20 cellular contexts compared by ENCODE assay signal in the genomic region with DNA sequence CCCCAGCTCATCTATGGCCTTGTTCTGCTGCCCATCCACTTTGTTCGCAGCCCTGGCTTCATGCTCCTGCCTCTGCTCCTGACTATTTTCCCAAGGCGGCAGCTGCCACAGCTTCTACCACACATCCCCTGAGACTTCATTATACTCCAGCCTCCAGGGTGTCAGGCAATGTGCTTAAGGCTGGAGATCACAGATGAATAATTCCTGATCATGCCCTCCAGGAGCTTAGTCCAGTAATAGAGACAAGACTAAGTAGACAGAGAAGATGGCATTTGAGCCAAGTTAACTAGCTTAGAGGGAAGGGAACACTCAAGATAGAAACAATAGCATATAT. TPM values are rescaled to one million over a fixed set of nuclear protein-coding genes. Genes with fewer than 3 reads are reported as not detected.
A peak's percentile ranks its signal among the peaks of the same experiment; 100 is the strongest.
DNase-seq lines count a peak whose midpoint lies in the region; ATAC-seq and TF ChIP-seq lines count a peak whose summit lies in the region.
"Had no signal": no experiment of that assay in that cellular context is flagged by ENCODE, and none has a peak within 500 bp of the region (broad histone marks: within the 10 kb centered on the region; RNA-seq: fewer than 3 reads in every experiment).

No MANE protein-coding gene starts in this region.

- H3K36me3 Mint-ChIP-seq in activated CD4-positive, alpha-beta T cell treated with anti-CD3 and anti-CD28 coated beads, Interleukin-2, amount 10 ng/mL, durations not matched to agents 24 days and 14 days (ENCODE audit: low read depth) = peaks cover 86% of the 10 kb centered on the region
- peaks cover 100% of the 10 kb centered on the region for H3K36me3 Mint-ChIP-seq in activated T-helper 17 cell treated with anti-CD3 and anti-CD28 coated beads, Interleukin-2, amount 50 U/mL, for 72 hours (ENCODE audit: low read depth)

- no peaks in the 10 kb centered on the region for H3K27me3 ChIP-seq in neuronal stem cell (ENCODE audit: control insufficient read depth in 3 of 3, insufficient read depth in 3 of 3, low read depth in 1 of 3, low read length in 3 of 3)
- no peaks in the 10 kb centered on the region for H3K27me3 ChIP-seq in right lobe of liver
- H3K27me3 ChIP-seq: body of pancreas, gastroesophageal sphincter, stomach had no signal

- H3K9me3 Mint-ChIP-seq in activated CD4-positive, alpha-beta T cell treated with anti-CD3 and anti-CD28 coated beads, Interleukin-2, amount 10 ng/mL, durations not matched to agents 24 days and 14 days = no peaks in the 10 kb centered on the region
- no peaks in the 10 kb centered on the region for H3K9me3 Mint-ChIP-seq in activated T-helper 17 cell treated with anti-CD3 and anti-CD28 coated beads, Interleukin-2, amount 50 U/mL, for 72 hours

- H2BK120ac ChIP-seq in neuronal stem cell (ENCODE audit: low read depth, low read length) = no peak overlapping the region

- TF ChIP-seq CTCF in right lobe of liver (IDR thresholded peaks at IDR 0.05) = no peak

- no CpG with 5 or more reads among the region's 2 CpGs for WGBS in neuronal stem cell (ENCODE audit: extremely low coverage in 2 of 2, insufficient read length in 2 of 2, insufficient replicate concordance in 1 of 2), 2 donors
- 100% methylated on average over 2 of the region's 2 CpGs for WGBS in right lobe of liver (ENCODE audit: insufficient coverage, low coverage, low lambda C conversion rate, missing lambda C conversion rate)

- no peaks in the 10 kb centered on the region for H3K27me3 Mint-ChIP-seq in activated CD4-positive, alpha-beta T cell treated with anti-CD3 and anti-CD28 coated beads, Interleukin-2, amount 10 ng/mL, durations not matched to agents 24 days and 14 days
- H3K27me3 Mint-ChIP-seq in activated T-helper 17 cell treated with anti-CD3 and anti-CD28 coated beads, Interleukin-2, amount 50 U/mL, for 72 hours = no peaks in the 10 kb centered on the region
- H3K27me3 Mint-ChIP-seq: progenitor cell of endocrine pancreas had no signal

- H3K36me3 ChIP-seq in neuronal stem cell (replicated peaks in 1 of 2; ENCODE audit: control insufficient read depth in 2 of 2, insufficient read depth in 2 of 2, low read length in 2 of 2) = peaks cover 25 to 49% of the 10 kb centered on the region in 2 donors
- peaks cover 0 to 87% (median 30%) of the 10 kb centered on the region in 4 donors for H3K36me3 ChIP-seq in right lobe of liver

- H2BK12ac ChIP-seq in neuronal stem cell (ENCODE audit: low read length) = no peak overlapping the region

- TF ChIP-seq POLR2A in right lobe of liver (IDR thresholded peaks at IDR 0.05) = no peak

- ATAC-seq in activated T-helper 17 cell treated with anti-CD3 and anti-CD28 coated beads, Interleukin-2, amount 50 U/mL, for 72 hours (replicated peaks) = no peak
- ATAC-seq in HG02884 (IDR thresholded peaks at IDR 0.05; ENCODE audit: unreplicated experiment) = no peak
- ATAC-seq in right lobe of liver = no peak
- ATAC-seq: body of pancreas, gastroesophageal sphincter had no signal

- no peak overlapping the region for H3K4me2 ChIP-seq in neuronal stem cell (ENCODE audit: insufficient read depth, low read length, poor library complexity, severe bottlenecking)
- H3K4me2 ChIP-seq: A549 had no signal

- DNase-seq in activated CD4-positive, alpha-beta T cell treated with anti-CD3 and anti-CD28 coated beads, Interleukin-2, amount 10 ng/mL, durations not matched to agents 24 days and 14 days = no peak
- no peak for DNase-seq in activated CD4-positive, alpha-beta T cell treated with anti-CD3 and anti-CD28 coated beads for 4 hours
- peak; percentile 31 for DNase-seq in LHCN-M2 (ENCODE audit: low read depth)
- DNase-seq in neuronal stem cell (ENCODE audit: low spot score) = no peak
- no peak for DNase-seq in activated effector memory CD4-positive, alpha-beta T cell treated with Interleukin-2 at 50 U/mL for 16 hours
- DNase-seq in right lobe of liver = no peak
- DNase-seq: activated CD4-positive, alpha-beta T cell treated with anti-CD3 and anti-CD28 coated beads for 48 hours; body of pancreas; KBM-7; NCI-H1105 treated with DMSO at 0.1 percent for 48 hours; NCI-H345; stimulated activated CD4-positive, alpha-beta T cell treated with anti-CD3 and anti-CD28 coated beads, Interleukin-12 subunit alpha, Interleukin-12 subunit beta, amount 100 ng/mL, for 4 hours; stomach had no signal

- H4K91ac ChIP-seq in neuronal stem cell (ENCODE audit: low read depth, low read length, poor library complexity) = no peak overlapping the region

- no peak overlapping the region for H2BK15ac ChIP-seq in neuronal stem cell (ENCODE audit: low read length)

- H3K4me3 Mint-ChIP-seq in activated CD4-positive, alpha-beta T cell treated with anti-CD3 and anti-CD28 coated beads, Interleukin-2, amount 10 ng/mL, durations not matched to agents 24 days and 14 days = peak overlapping the region; percentile 2
- H3K4me3 Mint-ChIP-seq in activated T-helper 17 cell treated with anti-CD3 and anti-CD28 coated beads, Interleukin-2, amount 50 U/mL, for 72 hours = peak overlapping the region; percentile 30

- peak overlapping the region; percentile 14 for H3K9ac ChIP-seq in neuronal stem cell (ENCODE audit: low read depth, low read length, poor library complexity)

- no peak overlapping the region for H2AFZ ChIP-seq in neuronal stem cell (ENCODE audit: low read length)

- no peak overlapping the region for H3K4ac ChIP-seq in neuronal stem cell (ENCODE audit: low read length)

- H3K79me1 ChIP-seq in neuronal stem cell (ENCODE audit: low read depth, low read length) = peaks cover 2% of the 10 kb centered on the region

- no peak overlapping the region for H3K18ac ChIP-seq in neuronal stem cell (ENCODE audit: low read length)

- no peak overlapping the region for H3K4me3 ChIP-seq in neuronal stem cell (ENCODE audit: low read length in 2 of 2)
- no peak overlapping the region for H3K4me3 ChIP-seq in right lobe of liver
- H3K4me3 ChIP-seq: A549, body of pancreas, coronary artery, gastroesophageal sphincter, stomach had no signal

- H3K27ac ChIP-seq in neuronal stem cell (replicated peaks; ENCODE audit: low read length) (no peak overlapping the region), right lobe of liver (no peak overlapping the region)
- H3K27ac ChIP-seq: A549, body of pancreas, coronary artery, epithelial cell of prostate, gastroesophageal sphincter had no signal

- H3K4me1 ChIP-seq in neuronal stem cell (ENCODE audit: control insufficient read depth in 2 of 2, insufficient read depth in 1 of 2, low read depth in 1 of 2, low read length in 2 of 2) (no peaks in the 10 kb centered on the region), right lobe of liver (no peaks in the 10 kb centered on the region)
- H3K4me1 ChIP-seq: A549, body of pancreas had no signal

- H3K23ac ChIP-seq in neuronal stem cell (ENCODE audit: low read depth, low read length, poor library complexity) = no peak overlapping the region

- peaks cover 70% of the 10 kb centered on the region for H3K4me1 Mint-ChIP-seq in activated CD4-positive, alpha-beta T cell treated with anti-CD3 and anti-CD28 coated beads, Interleukin-2, amount 10 ng/mL, durations not matched to agents 24 days and 14 days
- peaks cover 46% of the 10 kb centered on the region for H3K4me1 Mint-ChIP-seq in activated T-helper 17 cell treated with anti-CD3 and anti-CD28 coated beads, Interleukin-2, amount 50 U/mL, for 72 hours

- H3K27ac Mint-ChIP-seq in activated CD4-positive, alpha-beta T cell treated with anti-CD3 and anti-CD28 coated beads, Interleukin-2, amount 10 ng/mL, durations not matched to agents 24 days and 14 days = peak overlapping the region; percentile 81
- H3K27ac Mint-ChIP-seq in activated T-helper 17 cell treated with anti-CD3 and anti-CD28 coated beads, Interleukin-2, amount 50 U/mL, for 72 hours = peak overlapping the region; percentile 79
- H3K27ac Mint-ChIP-seq: progenitor cell of endocrine pancreas had no signal

- H4K8ac ChIP-seq in neuronal stem cell (ENCODE audit: low read depth, low read length) = no peak overlapping the region

- no peak overlapping the region for H2BK5ac ChIP-seq in neuronal stem cell (ENCODE audit: low read length)

- H3K9me3 ChIP-seq in neuronal stem cell (replicated peaks in 1 of 2; ENCODE audit: control insufficient read depth in 2 of 2, insufficient read depth in 1 of 2, low read depth in 1 of 2, low read length in 2 of 2) = no peaks in the 10 kb centered on the region
- no peaks in the 10 kb centered on the region for H3K9me3 ChIP-seq in right lobe of liver
- H3K9me3 ChIP-seq: A549, body of pancreas, gastroesophageal sphincter, stomach had no signal

- no peak overlapping the region for H3K14ac ChIP-seq in neuronal stem cell (ENCODE audit: low read length)

- intact Hi-C loops in activated CD4-positive, alpha-beta T cell treated with anti-CD3 and anti-CD28 coated beads, Interleukin-2, amount 10 ng/mL, durations not matched to agents 24 days and 14 days (cut with micrococcal nuclease) = no loop called here
- intact Hi-C loops in right lobe of liver (cut with DNase I) = loop anchor here in 1 of 2 donors (10.0 kb wide), 1 partner anchor 134 kb away; no protein-coding TSS in a partner anchor

- H2AK5ac ChIP-seq in neuronal stem cell (ENCODE audit: low read depth, low read length) = no peak overlapping the region

RNA-seq across cellular contexts. Expression of a gene that starts 7.1 kb away (rescaled TPM):
- total RNA-seq in activated CD4-positive, alpha-beta T cell treated with anti-CD3 and anti-CD28 coated beads, Interleukin-2, amount 10 ng/mL, durations not matched to agents 24 days and 14 days = 31.9 and 33.0 TPM in 2 replicates
- 8.5 and 9.4 TPM in 2 replicates for total RNA-seq in LHCN-M2 (2014; rRNA removed)
- 7.5 TPM for polyA plus RNA-seq in LHCN-M2 (2012)
- total RNA-seq in activated T-helper 17 cell treated with anti-CD3 and anti-CD28 coated beads, Interleukin-2, amount 50 U/mL, for 72 hours = 10 to 100 TPM; 24.1 to 28.2 TPM
- polyA plus RNA-seq in neuronal stem cell (2013, experiment 1 of 2) = 0.33 TPM
- 0.28 TPM for polyA plus RNA-seq in neuronal stem cell (2013, experiment 2 of 2)
- total RNA-seq in right lobe of liver = 10 to 100 TPM; 13.8 to 29.3 (median 21.4) TPM

RNA-seq across cellular contexts. Expression of a gene that starts 11.5 kb away (rescaled TPM):
- 50.0 and 51.2 TPM in 2 replicates for total RNA-seq in activated CD4-positive, alpha-beta T cell treated with anti-CD3 and anti-CD28 coated beads, Interleukin-2, amount 10 ng/mL, durations not matched to agents 24 days and 14 days
- 8.0 and 12.9 TPM in 2 replicates for total RNA-seq in LHCN-M2 (2014; rRNA removed)
- 16.5 TPM for polyA plus RNA-seq in LHCN-M2 (2012)
- 10 to 100 TPM; 19.9 to 81.8 TPM for total RNA-seq in activated T-helper 17 cell treated with anti-CD3 and anti-CD28 coated beads, Interleukin-2, amount 50 U/mL, for 72 hours
- polyA plus RNA-seq in neuronal stem cell (2013, experiment 1 of 2) = 14.2 TPM
- polyA plus RNA-seq in neuronal stem cell (2013, experiment 2 of 2) = 14.6 TPM
- total RNA-seq in right lobe of liver = 1 to 10 TPM; 3.5 to 6.5 (median 6.0) TPM

RNA-seq across cellular contexts. Expression of a gene that starts 14.2 kb away (rescaled TPM):
- total RNA-seq in activated CD4-positive, alpha-beta T cell treated with anti-CD3 and anti-CD28 coated beads, Interleukin-2, amount 10 ng/mL, durations not matched to agents 24 days and 14 days = 74.0 and 77.7 TPM in 2 replicates
- total RNA-seq in LHCN-M2 (2014; rRNA removed) = 0.17 and 0.19 TPM in 2 replicates
- 0.46 TPM for polyA plus RNA-seq in LHCN-M2 (2012)
- total RNA-seq in activated T-helper 17 cell treated with anti-CD3 and anti-CD28 coated beads, Interleukin-2, amount 50 U/mL, for 72 hours = 10 to 100 TPM; 21.1 to 42.1 TPM
- polyA plus RNA-seq in neuronal stem cell (2013, experiment 1 of 2) = 0.14 TPM
- 0.11 TPM for polyA plus RNA-seq in neuronal stem cell (2013, experiment 2 of 2)
- total RNA-seq in right lobe of liver = 1 to 10 TPM in 1 of 6 experiments, under 1 TPM in 4, not detected in 1; 0.33 to 1.2 (median 0.68) TPM
- total RNA-seq: body of pancreas, progenitor cell of endocrine pancreas had no signal
- polyA plus RNA-seq: A549 had no signal

RNA-seq across cellular contexts. Expression of a gene that starts 34.1 kb away (rescaled TPM):
- total RNA-seq in activated CD4-positive, alpha-beta T cell treated with anti-CD3 and anti-CD28 coated beads, Interleukin-2, amount 10 ng/mL, durations not matched to agents 24 days and 14 days = 277 and 280 TPM in 2 replicates
- total RNA-seq in LHCN-M2 (2014; rRNA removed) (113 and 124 TPM in 2 replicates), right lobe of liver (100 to 1,000 TPM in 1 of 6 experiments, 10 to 100 TPM in 5; 38.2 to 104 (median 80.2) TPM)
- polyA plus RNA-seq in LHCN-M2 (2012) = 356 TPM
- 100 to 1,000 TPM; 262 to 317 TPM for total RNA-seq in activated T-helper 17 cell treated with anti-CD3 and anti-CD28 coated beads, Interleukin-2, amount 50 U/mL, for 72 hours
- polyA plus RNA-seq in neuronal stem cell (2013, experiment 1 of 2) = 584 TPM
- 624 TPM for polyA plus RNA-seq in neuronal stem cell (2013, experiment 2 of 2)

RNA-seq across cellular contexts. Expression of a gene that starts 34.9 kb away (rescaled TPM):
- 104 and 106 TPM in 2 replicates for total RNA-seq in activated CD4-positive, alpha-beta T cell treated with anti-CD3 and anti-CD28 coated beads, Interleukin-2, amount 10 ng/mL, durations not matched to agents 24 days and 14 days
- total RNA-seq in LHCN-M2 (2014; rRNA removed) (93.5 and 112 TPM in 2 replicates), right lobe of liver (10 to 100 TPM in 2 of 6 experiments, 1 to 10 TPM in 4; 6.2 to 40.9 (median 8.4) TPM)
- polyA plus RNA-seq in LHCN-M2 (2012) = 45.5 TPM
- 100 to 1,000 TPM; 167 to 176 TPM for total RNA-seq in activated T-helper 17 cell treated with anti-CD3 and anti-CD28 coated beads, Interleukin-2, amount 50 U/mL, for 72 hours
- polyA plus RNA-seq in neuronal stem cell (2013, experiment 1 of 2) = 78.4 TPM
- polyA plus RNA-seq in neuronal stem cell (2013, experiment 2 of 2) = 81.0 TPM

Comparison
In these comparisons a context has a peak if more than half of its experiments do, and no peak if none do; other contexts are left out.
1. RNA of a gene that starts 14.2 kb away (total RNA-seq): 74.0 to 77.7 TPM in activated CD4-positive, alpha-beta T cell treated with anti-CD3 and anti-CD28 coated beads, Interleukin-2, amount 10 ng/mL, durations not matched to agents 24 days and 14 days and 21.1 to 42.1 TPM in activated T-helper 17 cell treated with anti-CD3 and anti-CD28 coated beads, Interleukin-2, amount 50 U/mL, for 72 hours; 0.33 to 1.2 TPM in right lobe of liver and 0.17 to 0.19 TPM in LHCN-M2; every median in the first group is over 4 times any median in the second.